ENCODE assay signal across 8 cellular contexts in genomic region chr5:72137826-72138409, GRCh38. TPM values are rescaled to one million over a fixed set of nuclear protein-coding genes. Genes with fewer than 3 reads are reported as not detected.
A peak's percentile ranks its signal among the peaks of the same experiment; 100 is the strongest.
DNase-seq lines count a peak whose midpoint lies in the region; FAIRE-seq and TF ChIP-seq lines count a peak whose summit lies in the region.

No MANE protein-coding gene starts in this region.

- H2AFZ ChIP-seq in ACC112 (ENCODE audit: low read length, unreplicated experiment) (no peak overlapping the region), GM23248 (no peak overlapping the region)

- no peaks in the 10 kb centered on the region for H3K9me3 ChIP-seq in GM23248 (ENCODE audit: low read depth)
- no peaks in the 10 kb centered on the region for H3K9me3 ChIP-seq in kidney (ENCODE audit: control insufficient read depth in 1 of 2, low read length in 2 of 2)
- no peaks in the 10 kb centered on the region for H3K9me3 ChIP-seq in ovary

- intact Hi-C loops in kidney (cut with DNase I), result no loop called here
- intact Hi-C loops in ovary (cut with DNase I), result loop anchor here in 2 of 4 donors (10.0 kb wide), 1 partner anchor 167 kb away; no protein-coding TSS in a partner anchor

- H3K27ac ChIP-seq in ACC112 (ENCODE audit: low read depth, low read length), result peak overlapping the region; percentile 95
- H3K27ac ChIP-seq in GM23248, result peak overlapping the region; percentile 42; the same call in 1 of the 2 replicates
- H3K27ac ChIP-seq in VCaP, result no peak overlapping the region
- H3K27ac ChIP-seq in kidney (ENCODE audit: low read depth in 2 of 2, low read length in 2 of 2), result no peak overlapping the region
- no peak overlapping the region for H3K27ac ChIP-seq in ovary

- H3F3A ChIP-seq in GM23248 (ENCODE audit: insufficient read depth), result peaks cover 85% of the 10 kb centered on the region

- no peaks in the 10 kb centered on the region for H4K20me1 ChIP-seq in GM23248 (ENCODE audit: insufficient read depth)

- FAIRE-seq in kidney (lab: Jason Lieb, UNC), result peak; percentile 92

- no peak for TF ChIP-seq POLR2A in ovary (IDR thresholded peaks at IDR 0.05)

- peaks cover 74% of the 10 kb centered on the region for H3K79me2 ChIP-seq in ACC112 (ENCODE audit: control insufficient read depth, insufficient read depth, low read length, unreplicated experiment)
- peaks cover 67% of the 10 kb centered on the region for H3K79me2 ChIP-seq in GM23248 (ENCODE audit: insufficient read depth)

- DNase-seq in GM23248 (peak; percentile 51), kidney (no peak), mucosa of gallbladder (ENCODE audit: low spot score) (no peak), NCI-H2196 treated with DMSO at 0.1 percent for 48 hours (lab: John Stamatoyannopoulos, UW; ENCODE audit: unreplicated experiment) (no peak), middle frontal gyrus (ENCODE audit: extremely low spot score, low spot score) (no peak), ovary (no peak)

- no peaks in the 10 kb centered on the region for H3K9me2 ChIP-seq in GM23248 (ENCODE audit: insufficient read depth)

- H3K36me3 ChIP-seq in ACC112 (ENCODE audit: insufficient read depth, low read length), result no peaks in the 10 kb centered on the region
- no peaks in the 10 kb centered on the region for H3K36me3 ChIP-seq in GM23248 (ENCODE audit: low read depth)
- no peaks in the 10 kb centered on the region for H3K36me3 ChIP-seq in kidney (ENCODE audit: control insufficient read depth in 1 of 2, insufficient read depth in 2 of 2, low read length in 2 of 2)
- no peaks in the 10 kb centered on the region for H3K36me3 ChIP-seq in ovary

- H3K4me1 ChIP-seq in ACC112 (ENCODE audit: control insufficient read depth, insufficient read depth, low read length, unreplicated experiment) (peaks cover 93% of the 10 kb centered on the region), GM23248 (ENCODE audit: insufficient read depth) (peaks cover 90% of the 10 kb centered on the region), kidney (ENCODE audit: control insufficient read depth in 1 of 2, insufficient read depth in 1 of 2, low read depth in 1 of 2, low read length in 2 of 2) (no peaks in the 10 kb centered on the region), ovary (ENCODE audit: insufficient read depth) (peaks cover 15% of the 10 kb centered on the region)

- H3K27me3 ChIP-seq in ACC112 (ENCODE audit: insufficient read depth, low read length) (no peaks in the 10 kb centered on the region), GM23248 (replicated peaks; ENCODE audit: insufficient read depth) (no peaks in the 10 kb centered on the region), ovary (no peaks in the 10 kb centered on the region)

- 0 out of 2 replicates have a peak overlapping the region, but pooled peaks have one; percentile 30 for H3K9ac ChIP-seq in GM23248
- H3K9ac ChIP-seq in kidney (ENCODE audit: low read length in 2 of 2), result no peak overlapping the region

- H3K4me3 ChIP-seq in ACC112 (ENCODE audit: low read depth, low read length), result peak overlapping the region; percentile 61; the same call in 1 of the 2 replicates
- H3K4me3 ChIP-seq in GM23248, result no peak overlapping the region
- no peak overlapping the region for H3K4me3 ChIP-seq in kidney (ENCODE audit: low read length in 2 of 2)
- no peak overlapping the region for H3K4me3 ChIP-seq in ovary

- WGBS in GM23248 (ENCODE audit: low coverage in 1 of 2, low lambda C conversion rate in 2 of 2, missing lambda C conversion rate in 2 of 2), 2 experiments, result 61 to 64% methylated on average over 2 of the region's 2 CpGs
- WGBS in ovary, 3 donors, result 75 to 85% (median 76%) methylated on average over 2 of the region's 2 CpGs

- peak; percentile 67 for TF ChIP-seq CTCF in VCaP (conservative IDR thresholded peaks at IDR 0.05)
- peak; percentile 53 for TF ChIP-seq CTCF in kidney (IDR thresholded peaks at IDR 0.05; ENCODE audit: borderline replicate concordance, extremely low read depth, insufficient read depth)
- peak in 1 of 3 donors; percentile 26 for TF ChIP-seq CTCF in ovary (IDR thresholded peaks at IDR 0.05)

- in situ Hi-C loops in GM23248 (cut with MboI), result no loop called here

- H3K4me2 ChIP-seq in GM23248 (ENCODE audit: unreplicated experiment), result peak overlapping the region; percentile 71

- no peak for TF ChIP-seq EP300 in ovary (IDR thresholded peaks at IDR 0.05)

RNA-seq across cellular contexts. Expression of gene MAP1B, which starts 30.6 kb away (rescaled TPM):
- 71.7 and 149 TPM in 2 replicates for total RNA-seq in GM23248 (2014; rRNA removed; shearing (Covaris generic))
- polyA plus RNA-seq in GM23248 (2016; fragmentation: Nextera tagmentation; extraction: Ambion mirVana) (261 and 267 TPM in 2 replicates), kidney (ENCODE audit: insufficient read depth, low read depth, low replicate concordance) (3.6 TPM), ovary (10 to 100 TPM in 1 of 2 donors, 1 to 10 TPM in 1; 4.4 to 23.7 TPM)
- total RNA-seq in kidney (57.0 TPM), mucosa of gallbladder (81.3 TPM), ovary (100 to 1,000 TPM in 2 of 7 donors, 10 to 100 TPM in 5; 29.7 to 126 (median 61.6) TPM)

Comparison
In these comparisons a context has a peak if more than half of its experiments do, and no peak if none do; other contexts are left out.
1. H3K27ac ChIP-seq: peak in ACC112 (single experiment) and GM23248 (single experiment); none in VCaP (single experiment), kidney (0 of 2) and ovary (0 of 2).